In the genomic region with DNA sequence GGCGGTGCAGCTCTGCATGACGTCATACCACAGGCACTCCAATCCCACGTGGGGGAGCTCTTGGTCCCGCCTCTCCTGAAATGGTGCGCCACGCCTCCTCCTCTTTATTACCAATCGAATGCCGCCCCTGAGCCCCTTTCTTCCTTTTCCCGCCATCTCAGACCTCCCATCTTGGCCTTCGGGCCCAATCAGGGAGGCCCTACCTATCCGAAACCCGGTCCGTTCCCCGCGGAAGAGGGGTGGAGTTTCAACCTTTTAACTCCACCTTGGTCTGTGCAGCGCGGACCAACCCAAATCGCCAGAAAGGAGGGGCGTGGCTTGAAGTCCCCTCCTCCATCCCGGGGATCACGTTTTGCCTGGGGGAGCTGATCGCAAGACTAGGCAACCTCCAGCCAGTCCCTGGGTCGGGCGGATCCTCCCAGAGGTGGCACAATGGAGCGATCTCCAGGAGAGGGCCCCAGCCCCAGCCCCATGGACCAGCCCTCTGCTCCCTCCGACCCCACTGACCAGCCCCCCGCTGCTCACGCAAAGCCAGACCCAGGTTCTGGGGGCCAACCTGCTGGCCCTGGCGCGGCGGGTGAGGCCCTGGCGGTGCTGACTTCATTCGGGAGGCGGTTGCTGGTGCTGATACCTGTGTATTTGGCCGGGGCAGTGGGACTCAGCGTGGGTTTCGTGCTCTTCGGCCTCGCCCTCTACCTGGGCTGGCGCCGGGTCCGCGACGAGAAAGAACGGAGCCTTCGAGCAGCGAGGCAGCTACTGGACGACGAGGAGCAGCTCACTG, we compare ENCODE assay signal across 8 cellular contexts. TPM values are rescaled to one million over a fixed set of nuclear protein-coding genes. Genes with fewer than 3 reads are reported as not detected.
DNase-seq lines count a peak whose midpoint lies in the region; ATAC-seq, FAIRE-seq and TF ChIP-seq lines count a peak whose summit lies in the region.

A gene with protein sequence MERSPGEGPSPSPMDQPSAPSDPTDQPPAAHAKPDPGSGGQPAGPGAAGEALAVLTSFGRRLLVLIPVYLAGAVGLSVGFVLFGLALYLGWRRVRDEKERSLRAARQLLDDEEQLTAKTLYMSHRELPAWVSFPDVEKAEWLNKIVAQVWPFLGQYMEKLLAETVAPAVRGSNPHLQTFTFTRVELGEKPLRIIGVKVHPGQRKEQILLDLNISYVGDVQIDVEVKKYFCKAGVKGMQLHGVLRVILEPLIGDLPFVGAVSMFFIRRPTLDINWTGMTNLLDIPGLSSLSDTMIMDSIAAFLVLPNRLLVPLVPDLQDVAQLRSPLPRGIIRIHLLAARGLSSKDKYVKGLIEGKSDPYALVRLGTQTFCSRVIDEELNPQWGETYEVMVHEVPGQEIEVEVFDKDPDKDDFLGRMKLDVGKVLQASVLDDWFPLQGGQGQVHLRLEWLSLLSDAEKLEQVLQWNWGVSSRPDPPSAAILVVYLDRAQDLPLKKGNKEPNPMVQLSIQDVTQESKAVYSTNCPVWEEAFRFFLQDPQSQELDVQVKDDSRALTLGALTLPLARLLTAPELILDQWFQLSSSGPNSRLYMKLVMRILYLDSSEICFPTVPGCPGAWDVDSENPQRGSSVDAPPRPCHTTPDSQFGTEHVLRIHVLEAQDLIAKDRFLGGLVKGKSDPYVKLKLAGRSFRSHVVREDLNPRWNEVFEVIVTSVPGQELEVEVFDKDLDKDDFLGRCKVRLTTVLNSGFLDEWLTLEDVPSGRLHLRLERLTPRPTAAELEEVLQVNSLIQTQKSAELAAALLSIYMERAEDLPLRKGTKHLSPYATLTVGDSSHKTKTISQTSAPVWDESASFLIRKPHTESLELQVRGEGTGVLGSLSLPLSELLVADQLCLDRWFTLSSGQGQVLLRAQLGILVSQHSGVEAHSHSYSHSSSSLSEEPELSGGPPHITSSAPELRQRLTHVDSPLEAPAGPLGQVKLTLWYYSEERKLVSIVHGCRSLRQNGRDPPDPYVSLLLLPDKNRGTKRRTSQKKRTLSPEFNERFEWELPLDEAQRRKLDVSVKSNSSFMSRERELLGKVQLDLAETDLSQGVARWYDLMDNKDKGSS (plus strand): TSS at position 380 of the 781 bp plus-strand sequence. CDS start 53 bp downstream, at position 433.

- H3K4me3 ChIP-seq in adrenal gland, result peak within 1 kb of the TSS; percentile 19 to 71 (median 42)
- H3K4me3 ChIP-seq in heart left ventricle, result peak within 1 kb of the TSS; percentile 75 to 97 (median 84)

- peak; percentile 89 for FAIRE-seq in GM12892 (lab: Jason Lieb, UNC)

- H3K27ac ChIP-seq in adrenal gland (peak within 1 kb of the TSS; percentile 76 to 92 (median 83)), heart left ventricle (peak within 1 kb of the TSS; percentile 23 to 94 (median 90))

- TF ChIP-seq POLR2A in GM12892 (IDR thresholded peaks at IDR 0.05; ENCODE audit: low read depth, low read length) (peak; percentile 72; the same call in 1 of the 2 replicates), adrenal gland (IDR thresholded peaks at IDR 0.05) (peak; percentile 87 to 97), heart left ventricle (IDR thresholded peaks at IDR 0.05) (peak in 1 of 2 donors; percentile 97)

- no peaks in the 10 kb centered on the region for H3K9me3 Mint-ChIP-seq in type B pancreatic cell

- H3K4me1 Mint-ChIP-seq in type B pancreatic cell (ENCODE audit: unreplicated experiment), result peaks cover 44% of the 10 kb centered on the region

- intact Hi-C loops in adrenal gland (cut with DNase I) (loop anchor here in 1 of 2 donors (5.0 kb wide), 1 partner anchor 34 kb away; no protein-coding TSS in a partner anchor), heart left ventricle (cut with DNase I) (loop anchor here in 9 of 10 donors (1.0 to 10.0 kb wide), 9 partner anchors 25 to 339 kb away; a partner anchor contains a TSS)

- H3K4me1 ChIP-seq in adrenal gland (replicated peaks in 1 of 2), result peaks cover 13 to 47% of the 10 kb centered on the region in 2 donors
- peaks cover 8 to 61% (median 31%) of the 10 kb centered on the region in 12 donors for H3K4me1 ChIP-seq in heart left ventricle

- H3K36me3 Mint-ChIP-seq in type B pancreatic cell, result peaks cover 21% of the 10 kb centered on the region

- peak; percentile 89 for ATAC-seq in HG02852 (IDR thresholded peaks at IDR 0.05; ENCODE audit: unreplicated experiment)
- ATAC-seq in heart left ventricle, result peak; percentile 95 to 98 (median 96)

- DNase-seq in GM12892 (ENCODE audit: insufficient read length) (peak; percentile 96), NCI-H146 (lab: John Stamatoyannopoulos, UW) (peak; percentile 100), T-helper 1 cell (peak; percentile 94 to 100 (median 97)), adrenal gland (peak; percentile 98 to 100 (median 100)), heart left ventricle (peak; percentile 97 to 99 (median 99)), pons (ENCODE audit: low spot score) (peak; percentile 99), type B pancreatic cell (ENCODE audit: extremely low spot score, unreplicated experiment) (peak; percentile 97)

- no peaks in the 10 kb centered on the region for H3K27me3 Mint-ChIP-seq in type B pancreatic cell

- H3K4me3 Mint-ChIP-seq in type B pancreatic cell, result peak within 1 kb of the TSS; percentile 99

- H3K9me3 ChIP-seq in adrenal gland (replicated peaks in 1 of 3) (no peaks in the 10 kb centered on the region), heart left ventricle (no peaks in the 10 kb centered on the region)

- peaks cover 0 to 28% of the 10 kb centered on the region in 2 donors for H3K36me3 ChIP-seq in adrenal gland (replicated peaks in 1 of 2)
- H3K36me3 ChIP-seq in heart left ventricle, result peaks cover 0 to 37% (median 29%) of the 10 kb centered on the region in 9 donors

- TF ChIP-seq CTCF in adrenal gland (IDR thresholded peaks at IDR 0.05), result peak in 2 of 6 experiments; percentile 8 to 12
- TF ChIP-seq CTCF in heart left ventricle (IDR thresholded peaks at IDR 0.05), result no peak
- TF ChIP-seq CTCF in type B pancreatic cell (conservative IDR thresholded peaks at IDR 0.05), result no peak

- H3K27ac Mint-ChIP-seq in type B pancreatic cell, result peak within 1 kb of the TSS; percentile 94

- 0 to 1% (median 0%) methylated on average over 23 to 49 of the region's 49 CpGs for WGBS in adrenal gland, 4 donors
- WGBS in heart left ventricle, 4 donors, result 0 to 1% (median 0%) methylated on average over 26 to 49 of the region's 49 CpGs

- H3K27me3 ChIP-seq in adrenal gland (no peaks in the 10 kb centered on the region), heart left ventricle (no peaks in the 10 kb centered on the region)

RNA-seq across cellular contexts. Expression of the gene that starts here (rescaled TPM):
- polyA plus RNA-seq in GM12892 (2012; ENCODE audit: missing spikeins), result 54.4 TPM
- total RNA-seq in adrenal gland (100 to 1,000 TPM in 7 of 8 donors, 10 to 100 TPM in 1; 95.5 to 156 (median 127) TPM), heart left ventricle (10 to 100 TPM; 26.8 to 81.1 (median 43.4) TPM), type B pancreatic cell (ENCODE audit: low replicate concordance) (81.4 and 96.3 TPM in 2 replicates)
- polyA plus RNA-seq in adrenal gland (100 to 1,000 TPM in 1 of 3 donors, 10 to 100 TPM in 2; 27.2 to 103 (median 35.4) TPM), heart left ventricle (10 to 100 TPM; 17.0 to 67.3 TPM)

Comparison
In these comparisons a context has a peak if more than half of its experiments do, and no peak if none do; other contexts are left out.
1. Peak in every context shown above with its lines: DNase-seq, ATAC-seq, H3K4me3 ChIP-seq and H3K27ac ChIP-seq.